Comparison of ENCODE assay signal across 1 cellular context in the genomic region with DNA sequence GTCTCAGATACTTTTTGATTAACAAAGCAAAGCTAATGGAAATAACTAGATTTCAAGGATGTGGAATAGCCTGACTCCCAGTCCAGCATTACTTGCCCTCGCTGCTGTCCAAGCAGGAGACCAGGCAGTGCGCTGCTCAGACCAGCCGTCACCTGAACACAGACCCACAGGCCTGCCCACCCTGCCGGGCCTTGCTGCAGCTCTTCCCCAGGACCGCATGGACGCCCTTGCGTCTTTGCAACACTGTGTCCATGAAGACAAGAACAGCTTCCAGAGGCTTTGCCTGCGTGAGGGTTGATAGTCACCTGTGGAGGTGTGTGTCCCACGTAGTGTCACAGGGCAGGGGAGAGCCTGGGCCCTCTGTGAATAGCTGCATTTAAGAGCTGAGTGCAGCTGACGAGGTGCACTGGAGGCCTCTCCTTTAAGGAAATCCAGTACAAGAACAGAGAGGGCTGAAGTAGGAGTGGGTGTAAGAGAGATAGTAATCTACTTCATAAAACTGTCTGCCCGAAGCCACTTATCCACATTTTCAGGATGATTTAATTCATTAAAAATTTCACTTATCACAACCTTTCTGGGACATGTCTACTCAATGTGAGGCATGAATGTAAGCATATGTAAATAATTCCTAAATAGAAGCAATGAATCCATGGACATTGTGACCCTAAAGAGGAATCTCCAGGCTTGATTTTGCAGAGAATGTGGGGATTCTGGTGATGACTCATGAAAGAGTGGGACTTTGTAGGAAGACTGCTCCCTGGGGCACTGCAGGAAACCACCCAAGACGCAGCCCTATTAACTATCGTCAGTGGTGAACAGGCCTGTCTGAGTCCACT.
TF ChIP-seq lines count a peak whose summit lies in the region.

No MANE protein-coding gene starts in this region.

TF ChIP-seq in HEK293, 187 proteins besides CTCF, POLR2A, EP300 and RAD21 (continued from another document and continues in another):
- TF ChIP-seq ZNF660 (tag by site-specific recombination; IDR thresholded peaks at IDR 0.05) (no peak), ZNF610 (tag by site-specific recombination; IDR thresholded peaks at IDR 0.05; ENCODE audit: borderline replicate concordance) (no peak), IKZF3 (tag by site-specific recombination; IDR thresholded peaks at IDR 0.05) (peak; percentile 21; the same call in 1 of the 2 replicates), HIC1 (tag by site-specific recombination; IDR thresholded peaks at IDR 0.05) (no peak), BCL11A (tag by site-specific recombination; IDR thresholded peaks at IDR 0.05; ENCODE audit: low read depth) (no peak), ZNF10 (tag by site-specific recombination; IDR thresholded peaks at IDR 0.05) (no peak), RBAK (tag by site-specific recombination; IDR thresholded peaks at IDR 0.05) (no peak), MEIS1 (CRISPR knock-in tag; IDR thresholded peaks at IDR 0.05; ENCODE audit: borderline replicate concordance) (no peak), KLF17 (tag by site-specific recombination; IDR thresholded peaks at IDR 0.05) (peak; percentile 65; the same call in 1 of the 2 replicates), ZNF561 (tag by site-specific recombination; IDR thresholded peaks at IDR 0.05; ENCODE audit: borderline replicate concordance) (peak; percentile 52; the same call in 1 of the 2 replicates), HOXC10 (CRISPR knock-in tag; IDR thresholded peaks at IDR 0.05) (no peak), KLF16 (tag by site-specific recombination; IDR thresholded peaks at IDR 0.05) (peak; percentile 26; the same call in 1 of the 2 replicates), ZNF510 (tag by site-specific recombination; IDR thresholded peaks at IDR 0.05; ENCODE audit: insufficient replicate concordance) (peak; percentile 31), ZNF629 (tag by site-specific recombination; IDR thresholded peaks at IDR 0.05) (peak; percentile 72), ZNF24 (tag by site-specific recombination; IDR thresholded peaks at IDR 0.05) (peak; percentile 66; the same call in 1 of the 2 replicates), ELK4 (IDR thresholded peaks at IDR 0.05; ENCODE audit: borderline replicate concordance, low read depth, low read length) (no peak), ZNF16 (tag by site-specific recombination; IDR thresholded peaks at IDR 0.05; ENCODE audit: low read depth) (no peak), ZNF549 (tag by site-specific recombination; IDR thresholded peaks at IDR 0.05) (no peak), ZNF155 (tag by site-specific recombination; IDR thresholded peaks at IDR 0.05) (no peak), ZFP37 (tag by site-specific recombination; IDR thresholded peaks at IDR 0.05) (no peak), SP7 (tag by site-specific recombination; IDR thresholded peaks at IDR 0.05) (peak; percentile 77), ZBTB8A (tag by site-specific recombination; IDR thresholded peaks at IDR 0.05) (0 out of 2 replicates have a peak, but pooled peaks have one; percentile 27), ZFP3 (tag by site-specific recombination; IDR thresholded peaks at IDR 0.05; ENCODE audit: low read depth) (no peak), ZNF600 (tag by site-specific recombination; IDR thresholded peaks at IDR 0.05) (no peak), ZNF362 (tag by site-specific recombination; IDR thresholded peaks at IDR 0.05) (no peak), ZNF274 (IDR thresholded peaks at IDR 0.05; ENCODE audit: low read length) (no peak), ZNF274 (tag by site-specific recombination; IDR thresholded peaks at IDR 0.05; ENCODE audit: borderline replicate concordance) (no peak), BCL11B (tag by site-specific recombination; IDR thresholded peaks at IDR 0.05; ENCODE audit: low read depth) (no peak), ZNF302 (tag by site-specific recombination; IDR thresholded peaks at IDR 0.05; ENCODE audit: low read depth) (no peak), ZNF514 (tag by site-specific recombination; IDR thresholded peaks at IDR 0.05) (no peak), ZNF623 (tag by site-specific recombination; IDR thresholded peaks at IDR 0.05) (no peak)
- TF ChIP-seq, protein P1, sequence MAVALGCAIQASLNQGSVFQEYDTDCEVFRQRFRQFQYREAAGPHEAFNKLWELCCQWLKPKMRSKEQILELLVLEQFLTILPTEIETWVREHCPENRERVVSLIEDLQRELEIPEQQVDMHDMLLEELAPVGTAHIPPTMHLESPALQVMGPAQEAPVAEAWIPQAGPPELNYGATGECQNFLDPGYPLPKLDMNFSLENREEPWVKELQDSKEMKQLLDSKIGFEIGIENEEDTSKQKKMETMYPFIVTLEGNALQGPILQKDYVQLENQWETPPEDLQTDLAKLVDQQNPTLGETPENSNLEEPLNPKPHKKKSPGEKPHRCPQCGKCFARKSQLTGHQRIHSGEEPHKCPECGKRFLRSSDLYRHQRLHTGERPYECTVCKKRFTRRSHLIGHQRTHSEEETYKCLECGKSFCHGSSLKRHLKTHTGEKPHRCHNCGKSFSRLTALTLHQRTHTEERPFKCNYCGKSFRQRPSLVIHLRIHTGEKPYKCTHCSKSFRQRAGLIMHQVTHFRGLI (tag by site-specific recombination; IDR thresholded peaks at IDR 0.05): no peak; the same call in 1 of the 2 replicates
- TF ChIP-seq, protein P2, sequence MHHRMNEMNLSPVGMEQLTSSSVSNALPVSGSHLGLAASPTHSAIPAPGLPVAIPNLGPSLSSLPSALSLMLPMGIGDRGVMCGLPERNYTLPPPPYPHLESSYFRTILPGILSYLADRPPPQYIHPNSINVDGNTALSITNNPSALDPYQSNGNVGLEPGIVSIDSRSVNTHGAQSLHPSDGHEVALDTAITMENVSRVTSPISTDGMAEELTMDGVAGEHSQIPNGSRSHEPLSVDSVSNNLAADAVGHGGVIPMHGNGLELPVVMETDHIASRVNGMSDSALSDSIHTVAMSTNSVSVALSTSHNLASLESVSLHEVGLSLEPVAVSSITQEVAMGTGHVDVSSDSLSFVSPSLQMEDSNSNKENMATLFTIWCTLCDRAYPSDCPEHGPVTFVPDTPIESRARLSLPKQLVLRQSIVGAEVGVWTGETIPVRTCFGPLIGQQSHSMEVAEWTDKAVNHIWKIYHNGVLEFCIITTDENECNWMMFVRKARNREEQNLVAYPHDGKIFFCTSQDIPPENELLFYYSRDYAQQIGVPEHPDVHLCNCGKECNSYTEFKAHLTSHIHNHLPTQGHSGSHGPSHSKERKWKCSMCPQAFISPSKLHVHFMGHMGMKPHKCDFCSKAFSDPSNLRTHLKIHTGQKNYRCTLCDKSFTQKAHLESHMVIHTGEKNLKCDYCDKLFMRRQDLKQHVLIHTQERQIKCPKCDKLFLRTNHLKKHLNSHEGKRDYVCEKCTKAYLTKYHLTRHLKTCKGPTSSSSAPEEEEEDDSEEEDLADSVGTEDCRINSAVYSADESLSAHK (tag by site-specific recombination; IDR thresholded peaks at IDR 0.05): no peak
- TF ChIP-seq, protein P3, sequence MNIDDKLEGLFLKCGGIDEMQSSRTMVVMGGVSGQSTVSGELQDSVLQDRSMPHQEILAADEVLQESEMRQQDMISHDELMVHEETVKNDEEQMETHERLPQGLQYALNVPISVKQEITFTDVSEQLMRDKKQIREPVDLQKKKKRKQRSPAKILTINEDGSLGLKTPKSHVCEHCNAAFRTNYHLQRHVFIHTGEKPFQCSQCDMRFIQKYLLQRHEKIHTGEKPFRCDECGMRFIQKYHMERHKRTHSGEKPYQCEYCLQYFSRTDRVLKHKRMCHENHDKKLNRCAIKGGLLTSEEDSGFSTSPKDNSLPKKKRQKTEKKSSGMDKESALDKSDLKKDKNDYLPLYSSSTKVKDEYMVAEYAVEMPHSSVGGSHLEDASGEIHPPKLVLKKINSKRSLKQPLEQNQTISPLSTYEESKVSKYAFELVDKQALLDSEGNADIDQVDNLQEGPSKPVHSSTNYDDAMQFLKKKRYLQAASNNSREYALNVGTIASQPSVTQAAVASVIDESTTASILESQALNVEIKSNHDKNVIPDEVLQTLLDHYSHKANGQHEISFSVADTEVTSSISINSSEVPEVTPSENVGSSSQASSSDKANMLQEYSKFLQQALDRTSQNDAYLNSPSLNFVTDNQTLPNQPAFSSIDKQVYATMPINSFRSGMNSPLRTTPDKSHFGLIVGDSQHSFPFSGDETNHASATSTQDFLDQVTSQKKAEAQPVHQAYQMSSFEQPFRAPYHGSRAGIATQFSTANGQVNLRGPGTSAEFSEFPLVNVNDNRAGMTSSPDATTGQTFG (tag by site-specific recombination; IDR thresholded peaks at IDR 0.05; ENCODE audit: borderline replicate concordance): no peak
- TF ChIP-seq, protein P4, sequence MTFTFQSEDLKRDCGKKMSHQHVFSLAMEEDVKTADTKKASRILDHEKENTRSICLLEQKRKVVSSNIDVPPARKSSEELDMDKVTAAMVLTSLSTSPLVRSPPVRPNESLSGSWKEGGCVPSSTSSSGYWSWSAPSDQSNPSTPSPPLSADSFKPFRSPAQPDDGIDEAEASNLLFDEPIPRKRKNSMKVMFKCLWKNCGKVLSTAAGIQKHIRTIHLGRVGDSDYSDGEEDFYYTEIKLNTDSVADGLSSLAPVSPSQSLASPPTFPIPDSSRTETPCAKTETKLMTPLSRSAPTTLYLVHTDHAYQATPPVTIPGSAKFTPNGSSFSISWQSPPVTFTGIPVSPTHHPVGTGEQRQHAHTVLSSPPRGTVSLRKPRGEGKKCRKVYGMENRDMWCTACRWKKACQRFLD (tag by site-specific recombination; IDR thresholded peaks at IDR 0.05): no peak
- TF ChIP-seq, protein P5, sequence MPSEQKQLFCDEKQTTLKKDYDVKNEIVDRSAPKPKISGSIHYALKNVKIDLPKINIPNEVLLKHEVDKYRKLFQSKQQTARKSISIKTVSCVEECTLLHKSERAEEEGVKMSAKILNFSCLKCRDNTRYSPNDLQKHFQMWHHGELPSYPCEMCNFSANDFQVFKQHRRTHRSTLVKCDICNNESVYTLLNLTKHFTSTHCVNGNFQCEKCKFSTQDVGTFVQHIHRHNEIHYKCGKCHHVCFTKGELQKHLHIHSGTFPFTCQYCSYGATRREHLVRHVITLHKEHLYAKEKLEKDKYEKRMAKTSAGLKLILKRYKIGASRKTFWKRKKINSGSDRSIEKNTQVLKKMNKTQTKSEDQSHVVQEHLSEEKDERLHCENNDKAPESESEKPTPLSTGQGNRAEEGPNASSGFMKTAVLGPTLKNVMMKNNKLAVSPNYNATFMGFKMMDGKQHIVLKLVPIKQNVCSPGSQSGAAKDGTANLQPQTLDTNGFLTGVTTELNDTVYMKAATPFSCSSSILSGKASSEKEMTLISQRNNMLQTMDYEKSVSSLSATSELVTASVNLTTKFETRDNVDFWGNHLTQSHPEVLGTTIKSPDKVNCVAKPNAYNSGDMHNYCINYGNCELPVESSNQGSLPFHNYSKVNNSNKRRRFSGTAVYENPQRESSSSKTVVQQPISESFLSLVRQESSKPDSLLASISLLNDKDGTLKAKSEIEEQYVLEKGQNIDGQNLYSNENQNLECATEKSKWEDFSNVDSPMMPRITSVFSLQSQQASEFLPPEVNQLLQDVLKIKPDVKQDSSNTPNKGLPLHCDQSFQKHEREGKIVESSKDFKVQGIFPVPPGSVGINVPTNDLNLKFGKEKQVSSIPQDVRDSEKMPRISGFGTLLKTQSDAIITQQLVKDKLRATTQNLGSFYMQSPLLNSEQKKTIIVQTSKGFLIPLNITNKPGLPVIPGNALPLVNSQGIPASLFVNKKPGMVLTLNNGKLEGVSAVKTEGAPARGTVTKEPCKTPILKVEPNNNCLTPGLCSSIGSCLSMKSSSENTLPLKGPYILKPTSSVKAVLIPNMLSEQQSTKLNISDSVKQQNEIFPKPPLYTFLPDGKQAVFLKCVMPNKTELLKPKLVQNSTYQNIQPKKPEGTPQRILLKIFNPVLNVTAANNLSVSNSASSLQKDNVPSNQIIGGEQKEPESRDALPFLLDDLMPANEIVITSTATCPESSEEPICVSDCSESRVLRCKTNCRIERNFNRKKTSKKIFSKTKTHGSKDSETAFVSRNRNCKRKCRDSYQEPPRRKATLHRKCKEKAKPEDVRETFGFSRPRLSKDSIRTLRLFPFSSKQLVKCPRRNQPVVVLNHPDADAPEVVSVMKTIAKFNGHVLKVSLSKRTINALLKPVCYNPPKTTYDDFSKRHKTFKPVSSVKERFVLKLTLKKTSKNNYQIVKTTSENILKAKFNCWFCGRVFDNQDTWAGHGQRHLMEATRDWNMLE (tag by site-specific recombination; conservative IDR thresholded peaks at IDR 0.05; ENCODE audit: low read depth): 0 out of 2 replicates have a peak, but pooled peaks have one; percentile 26
